8 cellular contexts compared by ENCODE assay signal in the genomic region with DNA sequence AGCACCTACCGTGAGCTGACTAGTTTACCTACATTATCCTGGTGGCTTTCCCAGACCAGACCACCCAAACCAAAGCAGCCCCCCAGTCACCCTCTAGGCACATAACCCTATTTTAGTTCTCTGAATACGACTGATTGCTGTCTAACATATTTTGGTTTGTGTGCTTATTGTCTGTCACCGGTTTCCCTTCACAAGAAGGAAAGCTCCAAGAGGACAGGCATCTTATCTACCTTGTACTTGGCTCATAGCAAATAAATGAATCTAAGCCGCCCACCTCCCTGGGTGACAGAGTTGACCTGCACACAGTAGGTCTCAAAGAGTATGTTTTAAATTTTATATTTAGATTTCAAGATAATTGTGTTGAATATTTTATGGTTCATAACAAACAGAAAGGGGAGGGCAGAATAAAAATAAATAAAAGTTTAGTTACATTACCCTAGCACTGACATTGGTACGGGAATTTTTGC. TPM values are rescaled to one million over a fixed set of nuclear protein-coding genes. Genes with fewer than 3 reads are reported as not detected.
DNase-seq lines count a peak whose midpoint lies in the region; ATAC-seq, FAIRE-seq and TF ChIP-seq lines count a peak whose summit lies in the region.

No MANE protein-coding gene starts in this region.

- no peak for TF ChIP-seq POLR2A in HepG2 (IDR thresholded peaks at IDR 0.05; ENCODE audit: insufficient read depth in 1 of 2, low read depth in 2 of 2, low read length in 2 of 2)
- no peak for TF ChIP-seq POLR2A in thyroid gland (IDR thresholded peaks at IDR 0.05)

- H3K9me3 ChIP-seq in HepG2 (ENCODE audit: low read length) (peaks cover 6% of the 10 kb centered on the region; the same call in 1 of the 2 replicates), thyroid gland (no peaks in the 10 kb centered on the region)

- H3K27me3 Mint-ChIP-seq in activated T-cell treated with anti-CD3 and anti-CD28 coated beads, Interleukin-2, amount 50 U/mL, for 24 hours, result no peaks in the 10 kb centered on the region

- H3K27ac ChIP-seq in angular gyrus (ENCODE audit: low read depth, low read length), result peak overlapping the region; percentile 89
- peak overlapping the region; percentile 87 for H3K27ac ChIP-seq in HepG2 (ENCODE audit: extremely low read length, insufficient read depth, low read length)
- peak overlapping the region; percentile 72 to 88 (median 85) for H3K27ac ChIP-seq in thyroid gland

- no peak overlapping the region for H2AFZ ChIP-seq in HepG2 (ENCODE audit: low read length)

- TF ChIP-seq EP300 in HepG2 (IDR thresholded peaks at IDR 0.05; ENCODE audit: low read depth in 2 of 2, low read length in 2 of 2) (no peak), HepG2 (CRISPR knock-in tag; IDR thresholded peaks at IDR 0.05; ENCODE audit: borderline replicate concordance) (no peak)

- H3K9ac ChIP-seq in HepG2 (ENCODE audit: insufficient read depth, low read depth, low read length), result peak overlapping the region; percentile 77

- peak overlapping the region; percentile 75 to 91 (median 91) for H3K4me3 ChIP-seq in HepG2 (replicated peaks in 1 of 3; ENCODE audit: insufficient read depth in 1 of 3, low read depth in 2 of 3, low read length in 3 of 3)
- H3K4me3 ChIP-seq in thyroid gland (replicated peaks in 1 of 3), result peak overlapping the region; percentile 70 to 90 (median 78)

- peak overlapping the region; percentile 88 for H3K4me2 ChIP-seq in HepG2 (ENCODE audit: low read depth, low read length)

- intact Hi-C loops in HepG2 (cut with micrococcal nuclease; ENCODE audit: unreplicated experiment) (no loop called here), thyroid gland (cut with DNase I) (no loop called here)

- peak overlapping the region; percentile 87 for H3K4me3 Mint-ChIP-seq in activated T-cell treated with anti-CD3 and anti-CD28 coated beads, Interleukin-2, amount 50 U/mL, for 24 hours

- H3K36me3 ChIP-seq in HepG2 (replicated peaks in 1 of 2; ENCODE audit: control insufficient read depth in 1 of 2, insufficient read depth in 2 of 2, low read length in 2 of 2) (peaks cover 3 to 11% of the 10 kb centered on the region in 2 experiments; a peak in 4 of 5 replicates), thyroid gland (peaks cover 2 to 3% of the 10 kb centered on the region in 2 donors)

- DNase-seq in activated T-cell treated with anti-CD3 and anti-CD28 coated beads, Interleukin-2, amount 50 U/mL, for 24 hours, result no peak
- no peak for DNase-seq in activated T-cell treated with anti-CD3 and anti-CD28 coated beads, Interleukin-2, amount 50 U/mL, for 1 hour
- DNase-seq in HepG2 (ENCODE audit: low spot score) (no peak), thyroid gland (no peak), NCI-H2196 treated with DMSO at 0.1 percent for 48 hours (lab: John Stamatoyannopoulos, UW; ENCODE audit: unreplicated experiment) (no peak), NCI-H446 treated with DMSO at 0.1 percent for 48 hours (lab: John Stamatoyannopoulos, UW) (no peak)

- H3K27ac Mint-ChIP-seq in activated T-cell treated with anti-CD3 and anti-CD28 coated beads, Interleukin-2, amount 50 U/mL, for 24 hours, result peak overlapping the region; percentile 93

- ATAC-seq in HepG2 (no peak), HG02870 (IDR thresholded peaks at IDR 0.05; ENCODE audit: unreplicated experiment) (no peak)

- CTCF ChIA-PET in HepG2 (lab: Yijun Ruan, JAX; ENCODE audit: low intra/inter-chr PET ratio, low total read pairs), result no interaction called here

- H3K27me3 ChIP-seq in HepG2 (ENCODE audit: control insufficient read depth in 1 of 2, insufficient read depth in 2 of 2, low read length in 2 of 2), result no peaks in the 10 kb centered on the region; a peak in 1 of 5 replicates
- H3K27me3 ChIP-seq in thyroid gland, result no peaks in the 10 kb centered on the region

- H3K4me1 ChIP-seq in HepG2 (ENCODE audit: insufficient read depth, low read length) (peaks cover 55% of the 10 kb centered on the region), thyroid gland (peaks cover 30 to 37% of the 10 kb centered on the region in 2 donors)

- in situ Hi-C loops in HepG2 (cut with HindIII; ENCODE audit: extremely low pct_ligation_motif_present, low pct_unique_long_range_greater_than_20kb), result no loop called here

- H3K4me1 Mint-ChIP-seq in activated T-cell treated with anti-CD3 and anti-CD28 coated beads, Interleukin-2, amount 50 U/mL, for 24 hours (ENCODE audit: low read depth), result peaks cover 60% of the 10 kb centered on the region

- peaks cover 15% of the 10 kb centered on the region for H4K20me1 ChIP-seq in HepG2 (ENCODE audit: insufficient read depth, low read length)

- H3K79me2 ChIP-seq in HepG2 (ENCODE audit: insufficient read depth, low read length), result peaks cover 58% of the 10 kb centered on the region

- TF ChIP-seq CTCF in HepG2 (CRISPR knock-in tag; IDR thresholded peaks at IDR 0.05) (no peak), thyroid gland (IDR thresholded peaks at IDR 0.05) (no peak)

- WGBS in HepG2 (ENCODE audit: low lambda C conversion rate), result 1% methylated on average over 5 of the region's 5 CpGs
- 53 to 60% methylated on average over 5 of the region's 5 CpGs for WGBS in thyroid gland, 2 donors

- peaks cover 65% of the 10 kb centered on the region for H3K36me3 Mint-ChIP-seq in activated T-cell treated with anti-CD3 and anti-CD28 coated beads, Interleukin-2, amount 50 U/mL, for 24 hours (ENCODE audit: low read depth)

- H3K9me3 Mint-ChIP-seq in activated T-cell treated with anti-CD3 and anti-CD28 coated beads, Interleukin-2, amount 50 U/mL, for 24 hours, result peaks cover 10% of the 10 kb centered on the region

- TSS peak; percentile 74 for BruUV-seq in HepG2 (replicated peaks; lab: Mats Ljungman, UMichigan)

- POLR2A ChIA-PET in HepG2 (lab: Yijun Ruan, JAX), result interaction anchor here (0.9 to 3.7 kb wide), 15 partner anchors 10 to 1695 kb away, joined by 3 to 25 read pairs (median 5); partner anchors contain the start of genes CACYBP, CENPL, DARS2 and GAS5

- FAIRE-seq in HepG2 (lab: Jason Lieb, UNC), result no peak

- TF ChIP-seq RAD21 in HepG2 (CRISPR knock-in tag; IDR thresholded peaks at IDR 0.05), result no peak

TF ChIP-seq in HepG2, 621 proteins besides CTCF, POLR2A, EP300 and RAD21:
- 0 out of 2 replicates have a peak, but pooled peaks have one; percentile 4 for TF ChIP-seq ZNF558 (CRISPR knock-in tag; IDR thresholded peaks at IDR 0.05; ENCODE audit: borderline replicate concordance)
- 0 out of 2 replicates have a peak, but pooled peaks have one; percentile 3 for TF ChIP-seq CSRNP1 (CRISPR knock-in tag; IDR thresholded peaks at IDR 0.05)
- TF ChIP-seq, protein P1, sequence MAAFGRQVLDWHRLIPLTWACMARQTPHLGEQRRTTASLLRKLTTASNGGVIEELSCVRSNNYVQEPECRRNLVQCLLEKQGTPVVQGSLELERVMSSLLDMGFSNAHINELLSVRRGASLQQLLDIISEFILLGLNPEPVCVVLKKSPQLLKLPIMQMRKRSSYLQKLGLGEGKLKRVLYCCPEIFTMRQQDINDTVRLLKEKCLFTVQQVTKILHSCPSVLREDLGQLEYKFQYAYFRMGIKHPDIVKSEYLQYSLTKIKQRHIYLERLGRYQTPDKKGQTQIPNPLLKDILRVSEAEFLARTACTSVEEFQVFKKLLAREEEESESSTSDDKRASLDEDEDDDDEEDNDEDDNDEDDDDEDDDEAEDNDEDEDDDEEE (CRISPR knock-in tag; IDR thresholded peaks at IDR 0.05), result 0 out of 2 replicates have a peak, but pooled peaks have one; percentile 14
- no peak for TF ChIP-seq YEATS2 (CRISPR knock-in tag; IDR thresholded peaks at IDR 0.05; ENCODE audit: borderline replicate concordance)
- TF ChIP-seq ZKSCAN1 (IDR thresholded peaks at IDR 0.05; ENCODE audit: low read length), result peak; percentile 86
- TF ChIP-seq PHF21A (CRISPR knock-in tag; IDR thresholded peaks at IDR 0.05), result 0 out of 2 replicates have a peak, but pooled peaks have one; percentile 9
- TF ChIP-seq PHF5A (CRISPR knock-in tag; IDR thresholded peaks at IDR 0.05; ENCODE audit: low read depth, unreplicated experiment), result no peak

RNA-seq across cellular contexts. Expression of gene PRDX6, which starts 0.9 kb away (rescaled TPM):
- 309 and 409 TPM in 2 replicates for total RNA-seq in HepG2 (2016; rRNA removed; fragmentation: Illumina TruSeq; extraction: Trizol)
- 101 and 108 TPM in 2 replicates for total RNA-seq in HepG2 (2016; cell fraction: cytosol; rRNA removed; fragmentation: Illumina TruSeq; extraction: Trizol; ENCODE audit: low read depth)
- 290 and 420 TPM in 2 replicates for total RNA-seq in HepG2 (2016; cell fraction: insoluble cytoplasmic fraction; rRNA removed; fragmentation: Illumina TruSeq; extraction: Trizol)
- total RNA-seq in HepG2 (2016; cell fraction: membrane; rRNA removed; fragmentation: Illumina TruSeq; extraction: Trizol), result 163 and 164 TPM in 2 replicates
- total RNA-seq in HepG2 (2016; cell fraction: nucleus; rRNA removed; fragmentation: Illumina TruSeq; extraction: Trizol), result 158 and 162 TPM in 2 replicates
- 182 and 224 TPM in 2 replicates for polyA plus RNA-seq in HepG2 (2011; rRNA removed)
- 148 and 182 TPM in 2 replicates for polyA plus RNA-seq in HepG2 (2011; cell fraction: cytosol; rRNA removed)
- 77.5 and 98.5 TPM in 2 replicates for polyA plus RNA-seq in HepG2 (2011; cell fraction: nucleus; rRNA removed)
- polyA plus RNA-seq in HepG2 (2012), result 214 and 298 TPM in 2 replicates
- polyA plus RNA-seq in HepG2 (2016; cell fraction: cytosol; fragmentation: Illumina TruSeq; extraction: Trizol; ENCODE audit: low read depth), result 220 and 232 TPM in 2 replicates
- polyA plus RNA-seq in HepG2 (2016; cell fraction: insoluble cytoplasmic fraction; fragmentation: Illumina TruSeq; extraction: Trizol; ENCODE audit: low read depth), result 592 and 617 TPM in 2 replicates
- polyA plus RNA-seq in HepG2 (2016; cell fraction: membrane; fragmentation: Illumina TruSeq; extraction: Trizol; ENCODE audit: low read depth), result 227 and 237 TPM in 2 replicates
- polyA plus RNA-seq in HepG2 (2016; cell fraction: nucleus; fragmentation: Illumina TruSeq; extraction: Trizol; ENCODE audit: insufficient read depth, low read depth), result 302 and 311 TPM in 2 replicates
- 405 and 1,001 TPM in 2 replicates for polyA minus RNA-seq in HepG2 (2011; rRNA and poly(A)+ RNA removed; ENCODE audit: low replicate concordance)
- polyA minus RNA-seq in HepG2 (2011; cell fraction: cytosol; rRNA and poly(A)+ RNA removed), result 141 and 192 TPM in 2 replicates
- polyA minus RNA-seq in HepG2 (2011; cell fraction: nucleus; rRNA and poly(A)+ RNA removed), result 97.6 and 120 TPM in 2 replicates
- 100 to 1,000 TPM; 161 to 301 (median 233) TPM for total RNA-seq in thyroid gland
